ENCODE assay signal across 8 cellular contexts in genomic region chr12:8242881-8243681, GRCh38. TPM values are rescaled to one million over a fixed set of nuclear protein-coding genes. Genes with fewer than 3 reads are reported as not detected.
DNase-seq lines count a peak whose midpoint lies in the region; ATAC-seq and TF ChIP-seq lines count a peak whose summit lies in the region.
"Not testable (repeated sequence)": the region's sequence is repeated elsewhere in the genome, so short reads cannot be mapped to it uniquely, and the experiment has no call there.

No MANE protein-coding gene starts in this region.

- not testable (repeated sequence) for H3K4me1 Mint-ChIP-seq in type B pancreatic cell (ENCODE audit: unreplicated experiment)

- not testable (repeated sequence) for H3K27me3 ChIP-seq in ascending aorta

- not testable (repeated sequence) for H3K4me1 ChIP-seq in ascending aorta

- intact Hi-C loops in ascending aorta (cut with DNase I) = loop anchor here (1.0 to 10.0 kb wide), 5 partner anchors 160 to 706 kb away; partner anchors contain the start of genes M6PR, NECAP1 and SLC2A3
- intact Hi-C loops in left ventricle myocardium superior (cut with micrococcal nuclease); posterior vena cava (cut with DNase I): not testable (repeated sequence)

- H3K27me3 Mint-ChIP-seq in type B pancreatic cell = not testable (repeated sequence)

- H3K36me3 Mint-ChIP-seq in type B pancreatic cell = not testable (repeated sequence)

- not testable (repeated sequence) for H3K9me3 ChIP-seq in ascending aorta

- peak; percentile 80 for ATAC-seq in HG02943 (IDR thresholded peaks at IDR 0.05; ENCODE audit: low read depth, unreplicated experiment)
- peak; percentile 100 for ATAC-seq in left ventricle myocardium superior

- TF ChIP-seq CTCF in GM12875 (IDR thresholded peaks at IDR 0.05; ENCODE audit: borderline replicate concordance, insufficient read depth, low read depth, low read length); ascending aorta (IDR thresholded peaks at IDR 0.05); type B pancreatic cell (conservative IDR thresholded peaks at IDR 0.05): not testable (repeated sequence)

- DNase-seq in NCI-H2029 treated with DMSO at 0.1 percent for 48 hours (lab: John Stamatoyannopoulos, UW) (peak; percentile 60), T-helper 9 cell (peak; percentile 100), ascending aorta (ENCODE audit: low spot score in 2 of 2) (peak; percentile 97 to 99), left ventricle myocardium superior (peak; percentile 99), posterior vena cava (ENCODE audit: low spot score) (peak; percentile 100), type B pancreatic cell (ENCODE audit: extremely low spot score, unreplicated experiment) (peak; percentile 100)

- not testable (repeated sequence) for H3K36me3 ChIP-seq in ascending aorta

- peak overlapping the region; percentile 95 for H3K4me3 Mint-ChIP-seq in type B pancreatic cell

- peak overlapping the region; percentile 61 for H3K4me3 ChIP-seq in GM12875 (ENCODE audit: low read depth, low read length)
- H3K4me3 ChIP-seq in ascending aorta = peak overlapping the region; percentile 76 to 81

- peak overlapping the region; percentile 85 to 89 for H3K27ac ChIP-seq in ascending aorta

- not testable (repeated sequence) for H3K9me3 Mint-ChIP-seq in type B pancreatic cell

- peak overlapping the region; percentile 99 for H3K27ac Mint-ChIP-seq in type B pancreatic cell

RNA-seq across cellular contexts. Expression of gene FAM90A1, which starts 15.7 kb away (rescaled TPM):
- total RNA-seq in ascending aorta (not detected), left ventricle myocardium superior (not detected), posterior vena cava (under 1 TPM; 0.19 to 0.23 TPM), type B pancreatic cell (ENCODE audit: low replicate concordance) (0.36 TPM in 1 of 2 replicates, not detected in the other)

Comparison
In these comparisons a context has a peak if more than half of its experiments do, and no peak if none do; other contexts are left out.
1. Peak in every context shown above with its lines: DNase-seq, ATAC-seq, H3K4me3 ChIP-seq and H3K27ac ChIP-seq.